In the genomic region with DNA sequence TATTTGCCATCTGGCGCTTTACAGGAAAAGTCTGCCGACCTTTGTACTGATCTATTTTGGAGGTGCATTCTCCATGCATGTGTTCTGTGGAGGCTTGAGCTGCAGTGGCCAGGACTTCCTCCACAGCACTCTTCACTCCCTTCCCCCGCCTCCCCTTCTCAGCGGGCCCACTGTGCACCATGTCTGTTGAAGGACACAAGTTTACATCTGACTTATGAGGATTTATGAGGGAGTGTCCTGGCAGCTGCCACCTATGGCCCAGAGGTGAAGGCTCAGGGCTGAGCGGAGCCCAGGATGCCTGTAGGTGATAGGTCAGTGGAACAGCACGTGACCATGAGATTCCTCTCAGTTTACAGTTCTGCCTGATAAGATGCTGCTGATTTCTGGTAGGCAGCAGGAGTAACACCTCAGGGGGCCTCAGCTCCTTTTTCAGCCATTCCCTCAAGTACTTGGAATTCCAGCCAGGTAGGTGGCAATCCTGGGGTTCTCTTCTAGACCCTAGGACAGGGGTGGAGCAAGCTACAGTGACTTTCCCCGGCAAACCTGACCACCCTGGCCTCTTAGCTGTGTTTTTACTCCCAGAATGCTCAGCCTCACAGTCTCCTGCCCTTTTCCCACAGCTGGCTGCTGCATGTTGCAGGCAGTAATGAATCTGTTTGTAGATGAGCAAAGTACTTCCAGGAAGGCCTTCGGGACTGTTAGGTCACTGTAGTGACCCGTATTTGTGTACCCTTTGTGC, we compare ENCODE assay signal across 1 cellular context.
TF ChIP-seq lines count a peak whose summit lies in the region.

No MANE protein-coding gene starts in this region.

TF ChIP-seq in WTC11, 78 proteins besides CTCF, POLR2A, EP300 and RAD21 (continued from another document):
- TF ChIP-seq, protein P1, sequence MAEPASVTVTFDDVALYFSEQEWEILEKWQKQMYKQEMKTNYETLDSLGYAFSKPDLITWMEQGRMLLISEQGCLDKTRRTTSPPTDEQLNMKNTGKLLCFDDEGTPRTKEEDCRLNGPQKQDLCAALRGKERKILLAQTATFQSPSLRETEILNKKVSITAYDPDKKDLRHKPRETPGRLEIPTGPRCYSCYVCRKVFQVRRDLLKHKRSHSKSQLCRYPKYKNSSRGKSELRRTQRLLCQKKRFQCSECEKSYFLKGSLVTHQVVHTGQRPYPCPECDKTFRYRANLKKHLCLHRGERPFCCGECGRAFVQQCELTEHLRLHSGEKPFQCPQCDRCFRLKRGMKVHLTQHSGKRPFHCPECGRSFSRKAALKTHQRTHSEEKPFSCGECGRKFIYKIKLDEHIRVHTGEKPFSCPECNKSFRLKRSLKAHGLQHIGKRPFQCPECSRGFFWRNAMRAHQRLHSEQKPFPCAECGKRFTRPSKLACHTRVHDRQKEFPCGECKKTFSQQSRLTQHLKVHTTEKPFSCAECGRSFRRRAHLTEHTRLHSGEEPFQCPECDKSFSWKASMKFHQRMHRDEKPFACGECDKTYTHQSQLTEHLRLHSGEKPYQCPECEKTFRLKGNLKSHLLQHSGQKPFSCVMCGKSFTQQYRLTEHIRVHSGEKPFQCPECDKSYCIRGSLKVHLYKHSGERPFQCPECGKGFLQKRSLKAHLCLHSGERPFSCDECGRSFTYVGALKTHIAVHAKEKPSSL (CRISPR knock-in tag; conservative IDR thresholded peaks at IDR 0.05) = no peak
- no peak for TF ChIP-seq CREB1 (CRISPR knock-in tag; IDR thresholded peaks at IDR 0.05)
